ENCODE assay signal across 8 cellular contexts in the genomic region with DNA sequence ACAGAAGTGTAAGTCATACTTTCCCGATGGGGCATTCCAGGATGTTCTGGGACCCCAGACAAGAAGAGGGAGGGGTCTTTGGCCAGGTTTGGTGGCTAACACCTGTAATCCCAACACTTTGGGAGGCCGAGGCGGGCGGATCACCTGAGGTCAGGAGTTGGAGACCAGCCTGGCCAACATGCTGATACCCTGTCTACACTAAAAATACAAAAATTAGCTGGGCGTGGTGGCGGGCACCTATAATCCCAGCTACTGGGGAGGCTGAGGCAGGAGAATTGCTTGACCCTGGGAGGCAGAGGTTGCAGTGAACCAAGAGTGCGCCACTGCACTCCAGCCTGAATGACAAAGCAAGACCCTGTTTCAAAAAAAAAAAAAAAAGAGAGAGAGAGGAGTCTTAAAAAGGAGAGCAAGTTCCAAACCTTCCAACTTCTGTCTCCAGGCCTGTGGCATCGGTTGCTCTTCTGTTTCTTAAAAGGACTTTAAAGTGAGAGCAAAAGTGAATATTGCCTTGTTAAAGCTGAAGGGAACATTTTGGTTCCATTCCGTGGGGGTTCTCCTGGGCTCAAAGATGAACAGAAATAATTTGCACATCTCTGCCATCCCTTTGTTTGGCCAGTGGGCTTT.
DNase-seq lines count a peak whose midpoint lies in the region; ATAC-seq and TF ChIP-seq lines count a peak whose summit lies in the region.
"Not testable (repeated sequence)": the region's sequence is repeated elsewhere in the genome, so short reads cannot be mapped to it uniquely, and the experiment has no call there.

No MANE protein-coding gene starts in this region.

- H3K27me3 ChIP-seq in BLaER1; SK-N-SH (ENCODE audit: insufficient read depth); colonic mucosa; heart right ventricle; muscle layer of colon (ENCODE audit: control insufficient read depth in 1 of 2, insufficient read depth in 2 of 2, low read length in 2 of 2); thoracic aorta (replicated peaks; ENCODE audit: insufficient read depth): not testable (repeated sequence)

- H3K4me1 ChIP-seq in BLaER1 (peaks cover 27% of the 10 kb centered on the region), SK-N-SH (ENCODE audit: control insufficient read depth in 1 of 2, insufficient read depth in 2 of 2, low read depth in 1 of 2, low read length in 1 of 2) (peaks cover 4 to 37% of the 10 kb centered on the region in 2 experiments; a peak in 3 of 4 replicates), heart right ventricle (peaks cover 17 to 67% (median 56%) of the 10 kb centered on the region in 9 donors), muscle layer of colon (ENCODE audit: insufficient read depth, low read length) (peaks cover 46% of the 10 kb centered on the region), thoracic aorta (ENCODE audit: control insufficient read depth in 1 of 2, low read depth in 2 of 2) (peaks cover 37 to 83% of the 10 kb centered on the region in 2 donors)
- not testable (repeated sequence) for H3K4me1 ChIP-seq in colonic mucosa

- H3K4me2 ChIP-seq in BLaER1, result not testable (repeated sequence)
- H3K4me2 ChIP-seq in SK-N-SH, result peak overlapping the region; percentile 67

- WGBS in SK-N-SH (ENCODE audit: low lambda C conversion rate), result 77% methylated on average over 9 of the region's 9 CpGs
- 75 to 76% methylated on average over 9 of the region's 9 CpGs for WGBS in heart right ventricle, 2 donors

- H3K27ac Mint-ChIP-seq in activated naive CD4-positive, alpha-beta T cell treated with anti-CD3 and anti-CD28 coated beads, Interleukin-2, amount 50 U/mL, for 72 hours, result peak overlapping the region; percentile 61 to 77

- H2AFZ ChIP-seq in SK-N-SH (ENCODE audit: low read depth), result peak overlapping the region; percentile 3; the same call in 1 of the 2 replicates

- H3K36me3 ChIP-seq in BLaER1 (peaks cover 95% of the 10 kb centered on the region), heart right ventricle (peaks cover 0 to 31% (median 0%) of the 10 kb centered on the region in 9 donors)
- H3K36me3 ChIP-seq in SK-N-SH (replicated peaks in 1 of 2; ENCODE audit: control insufficient read depth in 1 of 2, insufficient read depth in 2 of 2, low read length in 1 of 2); colonic mucosa; muscle layer of colon (ENCODE audit: insufficient read depth, low read length); thoracic aorta: not testable (repeated sequence)

- POLR2A ChIA-PET in SK-N-SH (lab: Yijun Ruan, JAX), result interaction anchor here (1.2 kb wide), 1 partner anchor 10 kb away, joined by 3 read pairs; no protein-coding TSS in a partner anchor

- not testable (repeated sequence) for H3K36me3 Mint-ChIP-seq in activated naive CD4-positive, alpha-beta T cell treated with anti-CD3 and anti-CD28 coated beads, Interleukin-2, amount 50 U/mL, for 72 hours

- H3K9me3 ChIP-seq in BLaER1; SK-N-SH; colonic mucosa; heart right ventricle; muscle layer of colon (ENCODE audit: low read length); thoracic aorta: not testable (repeated sequence)

- not testable (repeated sequence) for H3K9me2 ChIP-seq in SK-N-SH

- H3K27ac ChIP-seq in BLaER1 (0 out of 2 replicates have a peak overlapping the region, but pooled peaks have one; percentile 4), SK-N-SH (ENCODE audit: low read depth in 2 of 2, low read length in 1 of 2) (peak overlapping the region in 1 of 2 experiments; percentile 100; a peak in 2 of 4 replicates), colonic mucosa (peak overlapping the region; percentile 75), heart right ventricle (peak overlapping the region in 9 of 10 donors; percentile 40 to 98 (median 90)), muscle layer of colon (ENCODE audit: low read depth, low read length) (peak overlapping the region; percentile 92), thoracic aorta (peak overlapping the region; percentile 89 to 99)

- intact Hi-C loops in colonic mucosa (cut with DNase I); sciatic nerve (cut with DNase I): not testable (repeated sequence)
- intact Hi-C loops in heart right ventricle (cut with DNase I), result loop anchor here in 1 of 10 donors (5.0 kb wide), 1 partner anchor 35 kb away; no protein-coding TSS in a partner anchor

- CTCF ChIA-PET in SK-N-SH (lab: Yijun Ruan, JAX), result interaction anchor here (0.9 to 2.0 kb wide), 4 partner anchors 35 to 182 kb away, joined by 3 to 6 read pairs (median 3); a partner anchor contains a TSS

- ATAC-seq in activated naive CD4-positive, alpha-beta T cell treated with anti-CD3 and anti-CD28 coated beads, Interleukin-2, amount 50 U/mL, for 72 hours; thoracic aorta (ENCODE audit: insufficient number of reproducible peaks, low FRiP score, low read depth): not testable (repeated sequence)
- ATAC-seq in heart right ventricle (peak in 2 of 8 donors; percentile 22 to 36), sciatic nerve (peak; percentile 20)

- H3K9ac ChIP-seq in BLaER1, result not testable (repeated sequence)
- H3K9ac ChIP-seq in SK-N-SH (peak overlapping the region; percentile 81), colonic mucosa (ENCODE audit: low read depth in 2 of 2, low read length in 2 of 2) (peak overlapping the region; percentile 21 to 60), muscle layer of colon (ENCODE audit: low read length) (peak overlapping the region; percentile 40)

- H3K9me3 Mint-ChIP-seq in activated naive CD4-positive, alpha-beta T cell treated with anti-CD3 and anti-CD28 coated beads, Interleukin-2, amount 50 U/mL, for 72 hours, result not testable (repeated sequence)

- not testable (repeated sequence) for H3K4me3 ChIP-seq in BLaER1; colonic mucosa; muscle layer of colon (ENCODE audit: low read depth in 1 of 2, low read length in 2 of 2)
- H3K4me3 ChIP-seq in SK-N-SH (ENCODE audit: low read depth in 2 of 2, low read length in 1 of 2) (peak overlapping the region in 1 of 2 experiments; percentile 5; a peak in 2 of 4 replicates), heart right ventricle (peak overlapping the region in 5 of 10 donors; percentile 9 to 42 (median 34)), thoracic aorta (peak overlapping the region; percentile 16)

- DNase-seq in SK-N-SH; activated naive CD4-positive, alpha-beta T cell treated with anti-CD3 and anti-CD28 coated beads, Interleukin-2, amount 50 U/mL, for 72 hours (ENCODE audit: low spot score in 2 of 2); colonic mucosa; heart right ventricle; sciatic nerve (ENCODE audit: low spot score); thoracic aorta (ENCODE audit: low spot score): not testable (repeated sequence)

- peaks cover 44% of the 10 kb centered on the region for H3F3A ChIP-seq in SK-N-SH (replicated peaks; ENCODE audit: insufficient read depth)

- not testable (repeated sequence) for TF ChIP-seq RAD21 in SK-N-SH (IDR thresholded peaks at IDR 0.05; ENCODE audit: low read length)

- TF ChIP-seq CTCF in SK-N-SH (IDR thresholded peaks at IDR 0.05); colonic mucosa (IDR thresholded peaks at IDR 0.05); heart right ventricle (IDR thresholded peaks at IDR 0.05); thoracic aorta (IDR thresholded peaks at IDR 0.05): not testable (repeated sequence)

- not testable (repeated sequence) for TF ChIP-seq EP300 in SK-N-SH (IDR thresholded peaks at IDR 0.05; ENCODE audit: borderline replicate concordance in 1 of 2, low read depth in 1 of 2, low read length in 1 of 2)

- H4K20me1 ChIP-seq in BLaER1, result peaks cover 96% of the 10 kb centered on the region
- not testable (repeated sequence) for H4K20me1 ChIP-seq in SK-N-SH (ENCODE audit: insufficient read depth)

- H3K79me2 ChIP-seq in SK-N-SH (ENCODE audit: insufficient read depth), result peaks cover 14% of the 10 kb centered on the region; the same call in 1 of the 2 replicates
